8 cellular contexts compared by ENCODE assay signal in genomic region chr14:101961011-101961721, GRCh38. TPM values are rescaled to one million over a fixed set of nuclear protein-coding genes. Genes with fewer than 3 reads are reported as not detected.
DNase-seq lines count a peak whose midpoint lies in the region; ATAC-seq and TF ChIP-seq lines count a peak whose summit lies in the region.

No MANE protein-coding gene starts in this region.

- H3K14ac ChIP-seq in trophoblast cell (ENCODE audit: low read length) = no peak overlapping the region

- peaks cover 11% of the 10 kb centered on the region for H3K79me2 ChIP-seq in trophoblast cell (ENCODE audit: control insufficient read depth, insufficient read depth, low read length, poor library complexity)

- H3K9ac ChIP-seq in trophoblast cell (ENCODE audit: low read length) = no peak overlapping the region

- no peaks in the 10 kb centered on the region for H3K36me3 Mint-ChIP-seq in activated naive CD4-positive, alpha-beta T cell treated with anti-CD3 and anti-CD28 coated beads, Interleukin-2, amount 50 U/mL, for 24 hours
- H3K36me3 Mint-ChIP-seq in glutamatergic neuron (ENCODE audit: unreplicated experiment) = no peaks in the 10 kb centered on the region

- ATAC-seq in upper lobe of right lung (peak; percentile 62), GM21723 (IDR thresholded peaks at IDR 0.05; ENCODE audit: unreplicated experiment) (no peak)

- TF ChIP-seq CTCF in glutamatergic neuron (IDR thresholded peaks at IDR 0.05; ENCODE audit: partially characterized antibody, unreplicated experiment) (peak; percentile 80), upper lobe of right lung (IDR thresholded peaks at IDR 0.05) (peak; percentile 91)

- no peak overlapping the region for H3K23ac ChIP-seq in trophoblast cell (ENCODE audit: low read length)

- peaks cover 25% of the 10 kb centered on the region for H3K4me1 Mint-ChIP-seq in activated naive CD4-positive, alpha-beta T cell treated with anti-CD3 and anti-CD28 coated beads, Interleukin-2, amount 50 U/mL, for 24 hours
- H3K4me1 Mint-ChIP-seq in glutamatergic neuron (ENCODE audit: low read depth, unreplicated experiment) = peaks cover 23% of the 10 kb centered on the region

- H3K36me3 ChIP-seq in trophoblast cell (ENCODE audit: control insufficient read depth in 1 of 2, insufficient read depth in 2 of 2, low read length in 2 of 2) (no peaks in the 10 kb centered on the region), upper lobe of right lung (no peaks in the 10 kb centered on the region)

- peak overlapping the region; percentile 52 for H3K27ac Mint-ChIP-seq in activated naive CD4-positive, alpha-beta T cell treated with anti-CD3 and anti-CD28 coated beads, Interleukin-2, amount 50 U/mL, for 24 hours
- no peak overlapping the region for H3K27ac Mint-ChIP-seq in glutamatergic neuron (ENCODE audit: unreplicated experiment)

- intact Hi-C loops in upper lobe of right lung (cut with DNase I) = loop anchor here (10.0 kb wide), 1 partner anchor 134 kb away; no protein-coding TSS in a partner anchor

- H2BK12ac ChIP-seq in trophoblast cell (ENCODE audit: low read length) = no peak overlapping the region

- no peak overlapping the region for H3K4me2 ChIP-seq in trophoblast cell (ENCODE audit: low read length)

- no peak overlapping the region for H4K91ac ChIP-seq in trophoblast cell (ENCODE audit: low read depth, low read length)

- H3K27me3 Mint-ChIP-seq in activated naive CD4-positive, alpha-beta T cell treated with anti-CD3 and anti-CD28 coated beads, Interleukin-2, amount 50 U/mL, for 24 hours = no peaks in the 10 kb centered on the region
- peaks cover 23% of the 10 kb centered on the region for H3K27me3 Mint-ChIP-seq in glutamatergic neuron (ENCODE audit: unreplicated experiment)

- no peak overlapping the region for H2BK120ac ChIP-seq in trophoblast cell (ENCODE audit: insufficient read depth, low read length, poor library complexity)

- no CpG with 5 or more reads among the region's 19 CpGs for WGBS in trophoblast cell (ENCODE audit: extremely low coverage, insufficient coverage, insufficient read length)

- no peak overlapping the region for H4K12ac ChIP-seq in trophoblast cell (ENCODE audit: low read depth, low read length)

- peaks cover 3 to 15% of the 10 kb centered on the region in 2 experiments for H3K4me1 ChIP-seq in trophoblast cell (ENCODE audit: control insufficient read depth in 1 of 2, insufficient read depth in 2 of 2, low read length in 2 of 2)
- peaks cover 19% of the 10 kb centered on the region for H3K4me1 ChIP-seq in upper lobe of right lung

- no peak overlapping the region for H3K18ac ChIP-seq in trophoblast cell (ENCODE audit: low read length)

- H3K27ac ChIP-seq in trophoblast cell (ENCODE audit: low read depth, low read length) = no peak overlapping the region
- H3K27ac ChIP-seq in upper lobe of right lung = no peak overlapping the region

- H3K27me3 ChIP-seq in trophoblast cell (ENCODE audit: insufficient read depth, low read length) = no peaks in the 10 kb centered on the region
- no peaks in the 10 kb centered on the region for H3K27me3 ChIP-seq in upper lobe of right lung

- no peak overlapping the region for H3K4me3 Mint-ChIP-seq in activated naive CD4-positive, alpha-beta T cell treated with anti-CD3 and anti-CD28 coated beads, Interleukin-2, amount 50 U/mL, for 24 hours
- peak overlapping the region; percentile 57 for H3K4me3 Mint-ChIP-seq in glutamatergic neuron (ENCODE audit: unreplicated experiment)

- no peak overlapping the region for H4K8ac ChIP-seq in trophoblast cell (ENCODE audit: low read depth, low read length)

- H2BK5ac ChIP-seq in trophoblast cell (ENCODE audit: low read depth, low read length, poor library complexity) = no peak overlapping the region

- no peak overlapping the region for H2AFZ ChIP-seq in trophoblast cell (ENCODE audit: insufficient read depth, low read length, poor library complexity)

- no peak overlapping the region for H2AK5ac ChIP-seq in trophoblast cell (ENCODE audit: low read length)

- no peak overlapping the region for H3K4me3 ChIP-seq in trophoblast cell (ENCODE audit: low read depth, low read length)
- no peak overlapping the region for H3K4me3 ChIP-seq in upper lobe of right lung

- H3K9me3 Mint-ChIP-seq in activated naive CD4-positive, alpha-beta T cell treated with anti-CD3 and anti-CD28 coated beads, Interleukin-2, amount 50 U/mL, for 24 hours = no peaks in the 10 kb centered on the region
- peaks cover 12% of the 10 kb centered on the region for H3K9me3 Mint-ChIP-seq in glutamatergic neuron (ENCODE audit: unreplicated experiment)

- peak; percentile 81 for DNase-seq in GM03348 (ENCODE audit: low spot score)
- peak; percentile 76 to 90 (median 85) for DNase-seq in NCI-H1417 (lab: John Stamatoyannopoulos, UW)
- DNase-seq in SKM-1 treated with dmso at 0.1 percent for 144 hours (lab: John Stamatoyannopoulos, UW; ENCODE audit: unreplicated experiment) = peak; percentile 39
- peak; percentile 83 for DNase-seq in glutamatergic neuron
- peak; percentile 75 to 89 for DNase-seq in trophoblast cell
- peak; percentile 86 for DNase-seq in upper lobe of right lung

- H3K79me1 ChIP-seq in trophoblast cell (ENCODE audit: low read length) = peaks cover 7% of the 10 kb centered on the region

- H3K9me3 ChIP-seq in trophoblast cell (ENCODE audit: insufficient read depth, low read depth, low read length) (no peaks in the 10 kb centered on the region), upper lobe of right lung (no peaks in the 10 kb centered on the region)

- no peak overlapping the region for H3K4ac ChIP-seq in trophoblast cell (ENCODE audit: low read depth, low read length)

RNA-seq across cellular contexts. Expression of gene DYNC1H1, which starts 3.2 kb away (rescaled TPM):
- total RNA-seq in glutamatergic neuron (ENCODE audit: unreplicated experiment) (2,051 TPM), upper lobe of right lung (432 TPM)
- polyA plus RNA-seq in trophoblast cell (2013) = 105 and 109 TPM in 2 replicates
